12 cellular contexts compared by ENCODE assay signal in genomic region chr2:217929294-217929671, GRCh38.
DNase-seq lines count a peak whose midpoint lies in the region; ATAC-seq, FAIRE-seq and TF ChIP-seq lines count a peak whose summit lies in the region.
"Had no signal": no experiment of that assay in that cellular context is flagged by ENCODE, and none has a peak within 500 bp of the region (broad histone marks: within the 10 kb centered on the region; RNA-seq: fewer than 3 reads in every experiment).

No MANE protein-coding gene starts in this region.

- no peaks in the 10 kb centered on the region for H3F3A ChIP-seq in GM23338 (replicated peaks; ENCODE audit: low read depth)
- H3F3A ChIP-seq in PC-9 (ENCODE audit: insufficient read depth, low read depth): no peaks in the 10 kb centered on the region

- H3K9me2 ChIP-seq in GM23338 (ENCODE audit: insufficient read depth) (no peaks in the 10 kb centered on the region), PC-9 (ENCODE audit: insufficient read depth) (no peaks in the 10 kb centered on the region)

- no peak overlapping the region for H3K56ac ChIP-seq in H1 (replicated peaks; ENCODE audit: insufficient read length, low read depth, low read length)

- H3K23ac ChIP-seq in H1 (ENCODE audit: insufficient read length): no peak overlapping the region

- no peak for TF ChIP-seq EP300 in H1 (IDR thresholded peaks at IDR 0.05; ENCODE audit: borderline replicate concordance in 1 of 2, low read depth in 2 of 2, low read length in 2 of 2)

- H2BK20ac ChIP-seq in H1 (ENCODE audit: low read length): no peak overlapping the region

- H4K20me1 ChIP-seq in GM23338 (replicated peaks; ENCODE audit: insufficient read depth) (no peaks in the 10 kb centered on the region; the same call in 1 of the 2 replicates), H1 (replicated peaks in 1 of 2; ENCODE audit: control insufficient read depth in 1 of 2, insufficient read depth in 2 of 2, low read length in 2 of 2) (no peaks in the 10 kb centered on the region), PC-9 (ENCODE audit: insufficient read depth) (no peaks in the 10 kb centered on the region)

- no peaks in the 10 kb centered on the region for H3K36me3 Mint-ChIP-seq in GM23338 (ENCODE audit: low read depth)
- H3K36me3 Mint-ChIP-seq: activated naive CD8-positive, alpha-beta T cell treated with anti-CD3 and anti-CD28 coated beads, Interleukin-2, amount 10 ng/mL, durations not matched to agents 7 days and 5 days had no signal

- no peak overlapping the region for H4K5ac ChIP-seq in H1 (ENCODE audit: insufficient read length, low read depth, low read length)

- peak overlapping the region; percentile 40; the same call in 1 of the 2 replicates for H2BK15ac ChIP-seq in H1 (ENCODE audit: low read length)

- no peaks in the 10 kb centered on the region for H3K23me2 ChIP-seq in H1 (ENCODE audit: low read depth, low read length)

- 86% methylated on average over 4 of the region's 7 CpGs; no CpG with 5 or more reads in 1 of the 2 experiments for WGBS in H1 (ENCODE audit: extremely low coverage in 1 of 2, insufficient coverage in 1 of 2, insufficient read length in 1 of 2, insufficient replicate concordance in 2 of 2, low coverage in 1 of 2, low lambda C conversion rate in 2 of 2, missing lambda C conversion rate in 1 of 2), 2 experiments

- no peak for TF ChIP-seq POLR2A in H1 (IDR thresholded peaks at IDR 0.05; ENCODE audit: control extremely low read depth in 1 of 2, low read depth in 2 of 2, low read length in 2 of 2)

- no peaks in the 10 kb centered on the region for H3K9me3 ChIP-seq in H1 (ENCODE audit: insufficient read depth in 2 of 2, low read depth in 1 of 2, low read length in 1 of 2)
- no peaks in the 10 kb centered on the region for H3K9me3 ChIP-seq in muscle layer of duodenum (ENCODE audit: control insufficient read depth in 1 of 2, low read length in 2 of 2)
- no peaks in the 10 kb centered on the region for H3K9me3 ChIP-seq in PC-9 (ENCODE audit: insufficient read depth, low read depth)

- H3K36me3 ChIP-seq in GM23338 (ENCODE audit: insufficient read depth) (no peaks in the 10 kb centered on the region), H1 (ENCODE audit: control insufficient read depth in 2 of 4, insufficient read depth in 4 of 4, low read length in 3 of 4) (no peaks in the 10 kb centered on the region), muscle layer of duodenum (ENCODE audit: control insufficient read depth in 1 of 2, insufficient read depth in 2 of 2, low read length in 2 of 2) (peaks cover 4 to 7% of the 10 kb centered on the region in 2 donors), PC-9 (ENCODE audit: low read depth) (no peaks in the 10 kb centered on the region), brain microvascular endothelial cell (replicated peaks) (no peaks in the 10 kb centered on the region)

- peak overlapping the region; percentile 46; the same call in 1 of the 2 replicates for H2BK12ac ChIP-seq in H1 (ENCODE audit: low read depth, low read length)

- no peaks in the 10 kb centered on the region for H3K79me1 ChIP-seq in H1 (ENCODE audit: low read depth, low read length)

- H4K91ac ChIP-seq in H1 (replicated peaks; ENCODE audit: insufficient read length, low read length): no peak overlapping the region

- H3K4me3 ChIP-seq in GM23338: no peak overlapping the region
- no peak overlapping the region for H3K4me3 ChIP-seq in H1 (ENCODE audit: extremely low read depth in 1 of 4, insufficient read depth in 2 of 4, low read depth in 3 of 4, low read length in 4 of 4)
- H3K4me3 ChIP-seq in muscle layer of duodenum (ENCODE audit: low read depth in 1 of 2, low read length in 2 of 2): peak overlapping the region in 1 of 2 donors; percentile 43
- no peak overlapping the region for H3K4me3 ChIP-seq in PC-9
- H3K4me3 ChIP-seq in brain microvascular endothelial cell (ENCODE audit: low read depth, low read length): no peak overlapping the region

- no peak overlapping the region for H2BK5ac ChIP-seq in H1 (ENCODE audit: low read depth, low read length)

- no peaks in the 10 kb centered on the region for H3K79me2 ChIP-seq in GM23338 (replicated peaks; ENCODE audit: insufficient read depth)
- H3K79me2 ChIP-seq in H1 (ENCODE audit: control insufficient read depth in 1 of 2, insufficient read depth in 2 of 2, low read length in 2 of 2): no peaks in the 10 kb centered on the region
- H3K79me2 ChIP-seq in PC-9 (ENCODE audit: low read depth): no peaks in the 10 kb centered on the region

- no peak overlapping the region for H3K14ac ChIP-seq in H1 (ENCODE audit: insufficient read length)

- H3K18ac ChIP-seq in H1 (ENCODE audit: extremely low read depth, low read length): no peak overlapping the region

- H3K27me3 Mint-ChIP-seq in GM23338 (ENCODE audit: insufficient read depth, low read depth, poor library complexity): peaks cover 16% of the 10 kb centered on the region

- no peak overlapping the region for H3K27ac ChIP-seq in GM23338 (ENCODE audit: low read depth)
- H3K27ac ChIP-seq in H1 (ENCODE audit: low read depth, low read length): no peak overlapping the region
- H3K27ac ChIP-seq in muscle layer of duodenum (ENCODE audit: low read length): peak overlapping the region; percentile 95
- peak overlapping the region; percentile 41 for H3K27ac ChIP-seq in temporal lobe (ENCODE audit: low read depth, low read length)
- H3K27ac ChIP-seq in PC-9: no peak overlapping the region
- no peak overlapping the region for H3K27ac ChIP-seq in brain microvascular endothelial cell

- BruUV-seq in PC-9 (replicated peaks; lab: Mats Ljungman, UMichigan): no TSS peak

- 0 out of 2 replicates have a peak overlapping the region, but pooled peaks have one; percentile 22 for H4K8ac ChIP-seq in H1 (ENCODE audit: extremely low read depth, insufficient read depth, low read length)

- H2BK120ac ChIP-seq in H1 (replicated peaks; ENCODE audit: low read depth, low read length): no peak overlapping the region

- POLR2A ChIA-PET in H1 (lab: Charles Lee; ENCODE audit: partially characterized antibody) (interaction anchor here (1.0 to 1.9 kb wide), 2 partner anchors 9 kb away, joined by 3 to 5 read pairs; no protein-coding TSS in a partner anchor), PC-9 (lab: Charles Lee; ENCODE audit: unreplicated experiment) (no interaction called here)

- H2AFZ ChIP-seq in GM23338 (no peak overlapping the region), H1 (ENCODE audit: low read length) (no peak overlapping the region), PC-9 (no peak overlapping the region)

- no peak for ATAC-seq in GM23338

- no peak overlapping the region for H2AK5ac ChIP-seq in H1 (ENCODE audit: low read depth, low read length)

- no peak overlapping the region for H3K4me2 ChIP-seq in GM23338
- no peak overlapping the region for H3K4me2 ChIP-seq in H1 (ENCODE audit: insufficient read depth in 1 of 2, low read depth in 2 of 2, low read length in 2 of 2)
- H3K4me2 ChIP-seq in PC-9: no peak overlapping the region

- H3K9me3 Mint-ChIP-seq in GM23338: no peaks in the 10 kb centered on the region
- H3K9me3 Mint-ChIP-seq: activated naive CD8-positive, alpha-beta T cell treated with anti-CD3 and anti-CD28 coated beads, Interleukin-2, amount 10 ng/mL, durations not matched to agents 7 days and 5 days had no signal

- DNase-seq in GM23338 (ENCODE audit: low spot score) (no peak), H1 (ENCODE audit: low read depth in 1 of 2, low spot score in 2 of 2) (no peak), PC-9 (no peak), OCI-M2 (lab: John Stamatoyannopoulos, UW; ENCODE audit: unreplicated experiment) (no peak), brain microvascular endothelial cell (no peak), NCI-H69 (lab: John Stamatoyannopoulos, UW) (no peak)
- DNase-seq: activated CD4-positive, CD25-positive, alpha-beta regulatory T cell treated with anti-CD3 and anti-CD28 coated beads, Interleukin-2, amount 50 U/mL, for 72 hours; activated naive CD8-positive, alpha-beta T cell treated with anti-CD3 and anti-CD28 coated beads, Interleukin-2, amount 10 ng/mL, durations not matched to agents 7 days and 5 days; activated T-cell treated with anti-CD3 and anti-CD28 coated beads for 4 hours; NCI-H2171 had no signal

- TF ChIP-seq CTCF in GM23338 (conservative IDR thresholded peaks at IDR 0.05; ENCODE audit: low read depth in 2 of 2): no peak
- TF ChIP-seq CTCF in H1 (IDR thresholded peaks at IDR 0.05; ENCODE audit: control extremely low read depth in 1 of 3, insufficient read depth in 1 of 3, low read depth in 1 of 3, low read length in 3 of 3): no peak
- no peak for TF ChIP-seq CTCF in PC-9 (conservative IDR thresholded peaks at IDR 0.05)
- TF ChIP-seq CTCF in brain microvascular endothelial cell (IDR thresholded peaks at IDR 0.05; ENCODE audit: low read depth, low read length, missing control alignments): no peak

- H3K9ac ChIP-seq in H1 (replicated peaks in 1 of 4; ENCODE audit: extremely low read depth in 1 of 4, low read depth in 3 of 4, low read length in 3 of 4): no peak overlapping the region

- no peak overlapping the region for H3K4ac ChIP-seq in H1 (replicated peaks; ENCODE audit: insufficient read length, low read depth, low read length)

- peaks cover 33% of the 10 kb centered on the region for H3K4me1 Mint-ChIP-seq in GM23338

- no peak for FAIRE-seq in H1 (lab: Jason Lieb, UNC)

- intact Hi-C loops in PC-9 (cut with micrococcal nuclease; ENCODE audit: unreplicated experiment): no loop called here

- peak overlapping the region; percentile 63; the same call in 1 of the 2 replicates for H3K27ac Mint-ChIP-seq in GM23338

- H3K4me3 Mint-ChIP-seq in GM23338: no peak overlapping the region
- H3K4me3 Mint-ChIP-seq: activated naive CD8-positive, alpha-beta T cell treated with anti-CD3 and anti-CD28 coated beads, Interleukin-2, amount 10 ng/mL, durations not matched to agents 7 days and 5 days had no signal

- no peak for TF ChIP-seq RAD21 in H1 (IDR thresholded peaks at IDR 0.05 in 1 of 2, conservative IDR thresholded peaks at IDR 0.05 in 1 of 2; ENCODE audit: low read depth in 2 of 2, low read length in 2 of 2)

- H3K4me1 ChIP-seq in GM23338 (ENCODE audit: insufficient read depth) (no peaks in the 10 kb centered on the region), H1 (replicated peaks in 1 of 4; ENCODE audit: control insufficient read depth in 3 of 4, insufficient read depth in 4 of 4, low read length in 3 of 4) (peaks cover 0 to 14% (median 6%) of the 10 kb centered on the region in 4 experiments; a peak in 4 of 7 replicates), muscle layer of duodenum (ENCODE audit: control insufficient read depth in 1 of 2, insufficient read depth in 2 of 2, low read length in 2 of 2) (peaks cover 47 to 96% of the 10 kb centered on the region in 2 donors), PC-9 (replicated peaks; ENCODE audit: insufficient read depth) (no peaks in the 10 kb centered on the region)

- no peaks in the 10 kb centered on the region for H3K27me3 ChIP-seq in GM23338 (ENCODE audit: insufficient read depth)
- H3K27me3 ChIP-seq in H1 (replicated peaks in 1 of 4; ENCODE audit: control insufficient read depth in 3 of 4, extremely low read depth in 1 of 4, insufficient read depth in 3 of 4, low read length in 3 of 4): no peaks in the 10 kb centered on the region
- no peaks in the 10 kb centered on the region for H3K27me3 ChIP-seq in muscle layer of duodenum (ENCODE audit: low read depth, low read length)
- H3K27me3 ChIP-seq in PC-9 (ENCODE audit: insufficient read depth, low read depth): no peaks in the 10 kb centered on the region
- H3K27me3 ChIP-seq in brain microvascular endothelial cell (replicated peaks): no peaks in the 10 kb centered on the region

- CTCF ChIA-PET in H1 (lab: Charles Lee; ENCODE audit: partially characterized antibody): interaction anchor here (0.9 to 8.1 kb wide), 9 partner anchors 11 to 144 kb away, joined by 3 to 82 read pairs (median 3); no protein-coding TSS in a partner anchor
- CTCF ChIA-PET in PC-9 (lab: Charles Lee): no interaction called here

- in situ Hi-C loops in brain microvascular endothelial cell (cut with HindIII; ENCODE audit: low pct_ligation_motif_present, low sequenced_read_pairs): no loop called here

Comparison
In these comparisons a context has a peak if more than half of its experiments do, and no peak if none do; other contexts are left out.
1. H3K27ac ChIP-seq: peak in muscle layer of duodenum (single experiment) and temporal lobe (single experiment); none in GM23338 (single experiment), H1 (single experiment), PC-9 (single experiment) and brain microvascular endothelial cell (single experiment).